1 cellular context compared by ENCODE assay signal in genomic region chr11:48037709-48038468, GRCh38.
A peak's percentile ranks its signal among the peaks of the same experiment; 100 is the strongest.
TF ChIP-seq lines count a peak whose summit lies in the region.

No MANE protein-coding gene starts in this region.

TF ChIP-seq in HEK293, 187 proteins besides CTCF, POLR2A, EP300 and RAD21 (continued from another document):
- TF ChIP-seq, protein P1, sequence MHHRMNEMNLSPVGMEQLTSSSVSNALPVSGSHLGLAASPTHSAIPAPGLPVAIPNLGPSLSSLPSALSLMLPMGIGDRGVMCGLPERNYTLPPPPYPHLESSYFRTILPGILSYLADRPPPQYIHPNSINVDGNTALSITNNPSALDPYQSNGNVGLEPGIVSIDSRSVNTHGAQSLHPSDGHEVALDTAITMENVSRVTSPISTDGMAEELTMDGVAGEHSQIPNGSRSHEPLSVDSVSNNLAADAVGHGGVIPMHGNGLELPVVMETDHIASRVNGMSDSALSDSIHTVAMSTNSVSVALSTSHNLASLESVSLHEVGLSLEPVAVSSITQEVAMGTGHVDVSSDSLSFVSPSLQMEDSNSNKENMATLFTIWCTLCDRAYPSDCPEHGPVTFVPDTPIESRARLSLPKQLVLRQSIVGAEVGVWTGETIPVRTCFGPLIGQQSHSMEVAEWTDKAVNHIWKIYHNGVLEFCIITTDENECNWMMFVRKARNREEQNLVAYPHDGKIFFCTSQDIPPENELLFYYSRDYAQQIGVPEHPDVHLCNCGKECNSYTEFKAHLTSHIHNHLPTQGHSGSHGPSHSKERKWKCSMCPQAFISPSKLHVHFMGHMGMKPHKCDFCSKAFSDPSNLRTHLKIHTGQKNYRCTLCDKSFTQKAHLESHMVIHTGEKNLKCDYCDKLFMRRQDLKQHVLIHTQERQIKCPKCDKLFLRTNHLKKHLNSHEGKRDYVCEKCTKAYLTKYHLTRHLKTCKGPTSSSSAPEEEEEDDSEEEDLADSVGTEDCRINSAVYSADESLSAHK (tag by site-specific recombination; IDR thresholded peaks at IDR 0.05), result peak; percentile 67
- TF ChIP-seq PATZ1 (tag by site-specific recombination; IDR thresholded peaks at IDR 0.05) (no peak), ZNF777 (tag by site-specific recombination; IDR thresholded peaks at IDR 0.05; ENCODE audit: borderline replicate concordance) (no peak), ZNF664 (tag by site-specific recombination; IDR thresholded peaks at IDR 0.05) (peak; percentile 95), ZFHX2 (tag by site-specific recombination; conservative IDR thresholded peaks at IDR 0.05) (no peak), ZNF292 (tag by site-specific recombination; IDR thresholded peaks at IDR 0.05; ENCODE audit: borderline replicate concordance, low read depth) (no peak), ZNF175 (tag by site-specific recombination; IDR thresholded peaks at IDR 0.05) (no peak), ZNF423 (tag by site-specific recombination; IDR thresholded peaks at IDR 0.05) (no peak), ZNF624 (tag by site-specific recombination; IDR thresholded peaks at IDR 0.05) (no peak), ZIC2 (tag by site-specific recombination; IDR thresholded peaks at IDR 0.05) (no peak), ZNF660 (tag by site-specific recombination; IDR thresholded peaks at IDR 0.05) (no peak), ZNF391 (tag by site-specific recombination; IDR thresholded peaks at IDR 0.05; ENCODE audit: borderline replicate concordance, low read depth) (no peak), ZNF433 (tag by site-specific recombination; IDR thresholded peaks at IDR 0.05; ENCODE audit: low read depth) (no peak), TRIM28 (IDR thresholded peaks at IDR 0.05; ENCODE audit: borderline replicate concordance, low read length) (no peak), ZBTB49 (tag by site-specific recombination; IDR thresholded peaks at IDR 0.05; ENCODE audit: low read depth) (no peak), ELK4 (IDR thresholded peaks at IDR 0.05; ENCODE audit: borderline replicate concordance, low read depth, low read length) (no peak), ZBTB21 (tag by site-specific recombination; IDR thresholded peaks at IDR 0.05) (no peak), ZNF350 (tag by site-specific recombination; IDR thresholded peaks at IDR 0.05) (no peak), ZNF629 (tag by site-specific recombination; IDR thresholded peaks at IDR 0.05) (no peak), ZNF24 (tag by site-specific recombination; IDR thresholded peaks at IDR 0.05) (no peak), ZNF416 (tag by site-specific recombination; IDR thresholded peaks at IDR 0.05) (no peak), ZNF670 (tag by site-specific recombination; IDR thresholded peaks at IDR 0.05; ENCODE audit: low read depth) (no peak), HIC1 (tag by site-specific recombination; IDR thresholded peaks at IDR 0.05) (no peak), ZNF843 (tag by site-specific recombination; IDR thresholded peaks at IDR 0.05) (no peak), KLF7 (tag by site-specific recombination; IDR thresholded peaks at IDR 0.05; ENCODE audit: borderline replicate concordance) (no peak), GLIS2 (tag by site-specific recombination; IDR thresholded peaks at IDR 0.05) (no peak), ZNF600 (tag by site-specific recombination; IDR thresholded peaks at IDR 0.05) (no peak)
- TF ChIP-seq, protein P2, sequence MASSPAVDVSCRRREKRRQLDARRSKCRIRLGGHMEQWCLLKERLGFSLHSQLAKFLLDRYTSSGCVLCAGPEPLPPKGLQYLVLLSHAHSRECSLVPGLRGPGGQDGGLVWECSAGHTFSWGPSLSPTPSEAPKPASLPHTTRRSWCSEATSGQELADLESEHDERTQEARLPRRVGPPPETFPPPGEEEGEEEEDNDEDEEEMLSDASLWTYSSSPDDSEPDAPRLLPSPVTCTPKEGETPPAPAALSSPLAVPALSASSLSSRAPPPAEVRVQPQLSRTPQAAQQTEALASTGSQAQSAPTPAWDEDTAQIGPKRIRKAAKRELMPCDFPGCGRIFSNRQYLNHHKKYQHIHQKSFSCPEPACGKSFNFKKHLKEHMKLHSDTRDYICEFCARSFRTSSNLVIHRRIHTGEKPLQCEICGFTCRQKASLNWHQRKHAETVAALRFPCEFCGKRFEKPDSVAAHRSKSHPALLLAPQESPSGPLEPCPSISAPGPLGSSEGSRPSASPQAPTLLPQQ (tag by site-specific recombination; IDR thresholded peaks at IDR 0.05), result no peak
